In the genomic region with DNA sequence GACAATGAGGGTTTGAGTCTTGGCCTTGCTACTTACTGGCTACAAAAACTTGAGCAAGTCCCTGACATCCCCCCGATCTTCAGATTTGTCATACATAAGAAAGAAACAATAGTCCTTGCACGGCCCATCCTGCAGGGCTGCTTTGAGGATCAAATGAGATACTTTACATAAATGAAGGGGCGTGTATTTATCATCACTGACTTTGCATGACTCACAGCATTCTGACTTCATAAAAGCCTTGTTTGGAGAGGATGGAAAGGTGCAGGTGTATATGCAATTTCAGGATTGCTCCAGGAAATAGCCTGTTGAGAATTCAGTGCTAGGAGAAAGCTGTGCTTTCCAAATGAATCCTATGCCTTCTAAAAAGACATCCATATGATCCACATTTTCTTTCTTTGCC, we compare ENCODE assay signal across 14 cellular contexts.
"Had no signal": no experiment of that assay in that cellular context is flagged by ENCODE, and none has a peak within 500 bp of the region (broad histone marks: within the 10 kb centered on the region; RNA-seq: fewer than 3 reads in every experiment).

No MANE protein-coding gene starts in this region.

- H3K9me3 ChIP-seq: thoracic aorta had no signal

- ATAC-seq: activated T-cell treated with anti-CD3 and anti-CD28 coated beads, Interleukin-2, amount 50 U/mL, for 4 hours; left lung; natural killer cell; WTC11 had no signal

- H3K27me3 Mint-ChIP-seq: memory B cell had no signal

- H3K4me3 Mint-ChIP-seq: activated CD4-positive, alpha-beta memory T cell treated with anti-CD3 and anti-CD28 coated beads, Interleukin-2, amount 10 ng/mL, durations not matched to agents 7 days and 5 days; activated T-cell treated with anti-CD3 and anti-CD28 coated beads, Interleukin-2, amount 50 U/mL, for 4 hours; memory B cell; natural killer cell; WTC11 had no signal

- H3K27ac ChIP-seq: cardiac muscle cell, left lung, thoracic aorta had no signal

- H3K27me3 ChIP-seq: left lung had no signal

- H3K9me3 Mint-ChIP-seq: activated CD4-positive, alpha-beta memory T cell treated with anti-CD3 and anti-CD28 coated beads, Interleukin-2, amount 10 ng/mL, durations not matched to agents 7 days and 5 days; activated T-cell treated with anti-CD3 and anti-CD28 coated beads, Interleukin-2, amount 50 U/mL, for 4 hours; natural killer cell had no signal

- H3K36me3 Mint-ChIP-seq: memory B cell, natural killer cell had no signal

- H3K4me1 ChIP-seq: left lung had no signal

- H3K4me1 Mint-ChIP-seq: activated CD4-positive, alpha-beta memory T cell treated with anti-CD3 and anti-CD28 coated beads, Interleukin-2, amount 10 ng/mL, durations not matched to agents 7 days and 5 days; memory B cell; natural killer cell had no signal

- H3K4me3 ChIP-seq: cardiac muscle cell, left lung, thoracic aorta had no signal

- H3K27ac Mint-ChIP-seq: activated CD4-positive, alpha-beta memory T cell treated with anti-CD3 and anti-CD28 coated beads, Interleukin-2, amount 10 ng/mL, durations not matched to agents 7 days and 5 days; memory B cell; natural killer cell; WTC11 had no signal

- H3K36me3 ChIP-seq: cardiac muscle cell, left lung, thoracic aorta had no signal

- DNase-seq: activated CD4-positive, alpha-beta memory T cell treated with anti-CD3 and anti-CD28 coated beads, Interleukin-2, amount 10 ng/mL, durations not matched to agents 7 days and 5 days; activated CD4-positive, alpha-beta T cell treated with anti-CD3 and anti-CD28 coated beads for 4 hours; activated effector memory CD4-positive, alpha-beta T cell treated with Interleukin-2 at 50 U/mL for 16 hours; activated naive CD4-positive, alpha-beta T cell treated with anti-CD3 and anti-CD28 coated beads, Interleukin-2, amount 50 U/mL, for 16 hours; activated T-cell treated with anti-CD3 and anti-CD28 coated beads, Interleukin-2, amount 50 U/mL, for 4 hours; islet precursor cell; left lung; natural killer cell; stimulated activated CD4-positive, alpha-beta T cell treated with anti-CD3 and anti-CD28 coated beads, Interleukin-12 subunit alpha, Interleukin-12 subunit beta, amount 100 ng/mL, for 4 hours; stimulated activated CD4-positive, alpha-beta T cell treated with anti-CD3 and anti-CD28 coated beads, Interleukin-2, amount 100 ng/mL, for 24 hours had no signal
